Comparison of ENCODE assay signal across 26 cellular contexts in genomic region chr10:18310761-18311160, GRCh38.
"Had no signal": no experiment of that assay in that cellular context is flagged by ENCODE, and none has a peak within 500 bp of the region (broad histone marks: within the 10 kb centered on the region; RNA-seq: fewer than 3 reads in every experiment).

No MANE protein-coding gene starts in this region.

- H3K4me2 ChIP-seq: hepatocyte had no signal

- H3K4me3 ChIP-seq: colonic mucosa, gastroesophageal sphincter, heart left ventricle, hepatocyte, lower lobe of right lung, mucosa of descending colon had no signal

- H2AFZ ChIP-seq: hepatocyte had no signal

- H3K27me3 ChIP-seq: colonic mucosa, foreskin keratinocyte, gastroesophageal sphincter, heart left ventricle, hepatocyte had no signal

- H3K79me2 ChIP-seq: hepatocyte had no signal

- H3K36me3 ChIP-seq: colonic mucosa, gastroesophageal sphincter, heart left ventricle, lower lobe of right lung had no signal

- H3K27ac ChIP-seq: colonic mucosa, epithelial cell of prostate, foreskin keratinocyte, hepatocyte, lower lobe of right lung had no signal

- H3K4me1 ChIP-seq: colonic mucosa, foreskin keratinocyte, lower lobe of right lung had no signal

- DNase-seq: colonic mucosa; cortex of kidney; effector CD8-positive, alpha-beta T cell; effector memory CD8-positive, alpha-beta T cell; endodermal cell; erythroblast; foreskin keratinocyte; heart left ventricle; hypothalamus; immature natural killer cell; islet precursor cell; kidney; kidney glomerular epithelial cell; left colon; left ventricle myocardium superior; lower lobe of right lung; mesenchymal stem cell; mucosa of descending colon; naive B cell had no signal

- FAIRE-seq: endometrium, frontal cortex, kidney had no signal

- ATAC-seq: effector memory CD8-positive, alpha-beta T cell; esophagus mucosa; foreskin keratinocyte; gastroesophageal sphincter; heart left ventricle; left colon; left lobe of liver; left ventricle myocardium superior; lower lobe of right lung; mucosa of descending colon had no signal

- H3K9me3 ChIP-seq: colonic mucosa, gastroesophageal sphincter, heart left ventricle, lower lobe of right lung, mucosa of descending colon had no signal
